In the genomic region with DNA sequence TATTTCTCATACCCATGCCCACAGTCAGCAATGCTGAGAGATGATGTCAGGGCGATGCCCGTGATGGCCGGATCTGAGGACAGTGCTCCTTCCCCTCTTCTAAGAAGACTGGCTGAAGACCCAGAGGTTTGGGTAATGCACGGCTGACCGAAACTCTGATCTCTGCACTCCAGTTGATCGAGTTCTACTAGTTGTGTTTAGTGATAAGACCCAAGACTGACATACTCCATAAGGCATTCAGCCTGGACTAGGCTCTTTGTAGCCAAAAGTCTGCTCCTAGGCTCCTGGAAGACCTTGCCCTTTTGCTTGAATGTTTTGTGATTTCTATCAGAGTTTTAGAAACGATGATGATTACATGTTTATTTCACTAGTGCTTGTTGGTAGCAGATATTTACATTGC, we compare ENCODE assay signal across 9 cellular contexts.
"Had no signal": no experiment of that assay in that cellular context is flagged by ENCODE, and none has a peak within 500 bp of the region (broad histone marks: within the 10 kb centered on the region; RNA-seq: fewer than 3 reads in every experiment).

No MANE protein-coding gene starts in this region.

- ATAC-seq: HCT116 had no signal

- H2AFZ ChIP-seq: GM23248 had no signal

- H3K4me3 ChIP-seq: GM23248, HAP-1 had no signal

- H3K4me1 ChIP-seq: HAP-1 had no signal

- DNase-seq: GM23248, GOT3, H7, HFFc6, IMR-90, KBM-7 had no signal

- FAIRE-seq: HTR-8/SVneo had no signal

- H3K9ac ChIP-seq: GM23248 had no signal

- H3K27ac ChIP-seq: GM23248 had no signal

- H3K9me3 ChIP-seq: HAP-1 had no signal

- H3K36me3 ChIP-seq: HAP-1 had no signal
